8 cellular contexts compared by ENCODE assay signal in genomic region chr16:68844211-68844564, GRCh38. TPM values are rescaled to one million over a fixed set of nuclear protein-coding genes. Genes with fewer than 3 reads are reported as not detected.
DNase-seq lines count a peak whose midpoint lies in the region; ATAC-seq, FAIRE-seq and TF ChIP-seq lines count a peak whose summit lies in the region.

No MANE protein-coding gene starts in this region.

- FAIRE-seq in GM12892 (lab: Jason Lieb, UNC): no peak

- H3K4me3 Mint-ChIP-seq in activated CD4-positive, alpha-beta T cell treated with anti-CD3 and anti-CD28 coated beads, Interleukin-2, amount 10 ng/mL, durations not matched to agents 7 days and 5 days: peak overlapping the region; percentile 94
- H3K4me3 Mint-ChIP-seq in activated naive CD8-positive, alpha-beta T cell treated with anti-CD3 and anti-CD28 coated beads for 36 hours: peak overlapping the region; percentile 97

- H3K27me3 Mint-ChIP-seq in activated CD4-positive, alpha-beta T cell treated with anti-CD3 and anti-CD28 coated beads, Interleukin-2, amount 10 ng/mL, durations not matched to agents 7 days and 5 days: no peaks in the 10 kb centered on the region
- H3K27me3 Mint-ChIP-seq in activated naive CD8-positive, alpha-beta T cell treated with anti-CD3 and anti-CD28 coated beads for 36 hours: no peaks in the 10 kb centered on the region

- H3K9me3 Mint-ChIP-seq in activated CD4-positive, alpha-beta T cell treated with anti-CD3 and anti-CD28 coated beads, Interleukin-2, amount 10 ng/mL, durations not matched to agents 7 days and 5 days: no peaks in the 10 kb centered on the region
- no peaks in the 10 kb centered on the region for H3K9me3 Mint-ChIP-seq in activated naive CD8-positive, alpha-beta T cell treated with anti-CD3 and anti-CD28 coated beads for 36 hours

- H3K4me1 Mint-ChIP-seq in activated CD4-positive, alpha-beta T cell treated with anti-CD3 and anti-CD28 coated beads, Interleukin-2, amount 10 ng/mL, durations not matched to agents 7 days and 5 days: peaks cover 33% of the 10 kb centered on the region
- H3K4me1 Mint-ChIP-seq in activated naive CD8-positive, alpha-beta T cell treated with anti-CD3 and anti-CD28 coated beads for 36 hours: peaks cover 26% of the 10 kb centered on the region

- H3K4me3 ChIP-seq in kidney epithelial cell (ENCODE audit: low read depth, low read length) (peak overlapping the region; percentile 59), tibial artery (peak overlapping the region; percentile 78 to 91)

- CTCF ChIA-PET in activated CD4-positive, alpha-beta T cell treated with anti-CD3 and anti-CD28 coated beads, Interleukin-2, amount 10 ng/mL, durations not matched to agents 7 days and 5 days (lab: Charles Lee): interaction anchor here (0.6 to 2.0 kb wide), 5 partner anchors 10 to 315 kb away, joined by 3 to 5 read pairs (median 4); no protein-coding TSS in a partner anchor

- no peak for DNase-seq in activated CD4-positive, alpha-beta T cell treated with anti-CD3 and anti-CD28 coated beads, Interleukin-2, amount 10 ng/mL, durations not matched to agents 7 days and 5 days
- no peak for DNase-seq in activated CD4-positive, alpha-beta T cell treated with anti-CD3 and anti-CD28 coated beads, Interleukin-2, amount 50 U/mL, for 48 hours
- no peak for DNase-seq in activated naive CD8-positive, alpha-beta T cell treated with anti-CD3 and anti-CD28 coated beads for 36 hours
- DNase-seq in kidney epithelial cell (ENCODE audit: low read depth) (no peak), tibial artery (no peak), GM12892 (ENCODE audit: insufficient read length) (no peak), cerebellar nuclear complex (lab: John Stamatoyannopoulos, UW) (no peak)

- no peak for TF ChIP-seq POLR2A in GM12892 (IDR thresholded peaks at IDR 0.05; ENCODE audit: low read depth, low read length)

- H3K36me3 ChIP-seq in kidney epithelial cell (ENCODE audit: control insufficient read depth, insufficient read depth, low read length) (no peaks in the 10 kb centered on the region), tibial artery (no peaks in the 10 kb centered on the region)

- TF ChIP-seq CTCF in kidney epithelial cell (IDR thresholded peaks at IDR 0.05; ENCODE audit: insufficient read depth, low read length, poor library complexity, severe bottlenecking) (no peak), tibial artery (IDR thresholded peaks at IDR 0.05) (no peak)

- POLR2A ChIA-PET in activated CD4-positive, alpha-beta T cell treated with anti-CD3 and anti-CD28 coated beads, Interleukin-2, amount 10 ng/mL, durations not matched to agents 7 days and 5 days (lab: Charles Lee): no interaction called here

- intact Hi-C loops in tibial artery (cut with DNase I; ENCODE audit: low total_unique reads): loop anchor here (5.0 kb wide), 1 partner anchor 312 kb away; no protein-coding TSS in a partner anchor

- no peaks in the 10 kb centered on the region for H3K27me3 ChIP-seq in kidney epithelial cell (ENCODE audit: control insufficient read depth, insufficient read depth, low read length)
- H3K27me3 ChIP-seq in tibial artery: no peaks in the 10 kb centered on the region

- no peaks in the 10 kb centered on the region for H3K36me3 Mint-ChIP-seq in activated CD4-positive, alpha-beta T cell treated with anti-CD3 and anti-CD28 coated beads, Interleukin-2, amount 10 ng/mL, durations not matched to agents 7 days and 5 days (ENCODE audit: low read depth)
- H3K36me3 Mint-ChIP-seq in activated naive CD8-positive, alpha-beta T cell treated with anti-CD3 and anti-CD28 coated beads for 36 hours: peaks cover 17% of the 10 kb centered on the region

- H3K9me3 ChIP-seq in tibial artery: no peaks in the 10 kb centered on the region

- H3K4me1 ChIP-seq in tibial artery: peaks cover 0 to 15% (median 4%) of the 10 kb centered on the region in 4 donors

- H3K27ac ChIP-seq in tibial artery: peak overlapping the region; percentile 87 to 95

- ATAC-seq in GM21367 (IDR thresholded peaks at IDR 0.05; ENCODE audit: unreplicated experiment): no peak

- peak overlapping the region; percentile 94 for H3K27ac Mint-ChIP-seq in activated CD4-positive, alpha-beta T cell treated with anti-CD3 and anti-CD28 coated beads, Interleukin-2, amount 10 ng/mL, durations not matched to agents 7 days and 5 days
- peak overlapping the region; percentile 98 for H3K27ac Mint-ChIP-seq in activated naive CD8-positive, alpha-beta T cell treated with anti-CD3 and anti-CD28 coated beads for 36 hours

RNA-seq across cellular contexts. Expression of gene TANGO6, which starts 0.9 kb away (rescaled TPM):
- total RNA-seq in activated CD4-positive, alpha-beta T cell treated with anti-CD3 and anti-CD28 coated beads, Interleukin-2, amount 10 ng/mL, durations not matched to agents 7 days and 5 days: 10 to 100 TPM; 24.3 to 27.4 TPM
- total RNA-seq in activated naive CD8-positive, alpha-beta T cell treated with anti-CD3 and anti-CD28 coated beads for 36 hours: 10 to 100 TPM; 25.2 to 30.5 TPM
- 10.9 and 15.8 TPM in 2 replicates for total RNA-seq in kidney epithelial cell
- 7.2 TPM for polyA plus RNA-seq in GM12892 (2012; ENCODE audit: missing spikeins)
